ENCODE assay signal across 8 cellular contexts in the genomic region with DNA sequence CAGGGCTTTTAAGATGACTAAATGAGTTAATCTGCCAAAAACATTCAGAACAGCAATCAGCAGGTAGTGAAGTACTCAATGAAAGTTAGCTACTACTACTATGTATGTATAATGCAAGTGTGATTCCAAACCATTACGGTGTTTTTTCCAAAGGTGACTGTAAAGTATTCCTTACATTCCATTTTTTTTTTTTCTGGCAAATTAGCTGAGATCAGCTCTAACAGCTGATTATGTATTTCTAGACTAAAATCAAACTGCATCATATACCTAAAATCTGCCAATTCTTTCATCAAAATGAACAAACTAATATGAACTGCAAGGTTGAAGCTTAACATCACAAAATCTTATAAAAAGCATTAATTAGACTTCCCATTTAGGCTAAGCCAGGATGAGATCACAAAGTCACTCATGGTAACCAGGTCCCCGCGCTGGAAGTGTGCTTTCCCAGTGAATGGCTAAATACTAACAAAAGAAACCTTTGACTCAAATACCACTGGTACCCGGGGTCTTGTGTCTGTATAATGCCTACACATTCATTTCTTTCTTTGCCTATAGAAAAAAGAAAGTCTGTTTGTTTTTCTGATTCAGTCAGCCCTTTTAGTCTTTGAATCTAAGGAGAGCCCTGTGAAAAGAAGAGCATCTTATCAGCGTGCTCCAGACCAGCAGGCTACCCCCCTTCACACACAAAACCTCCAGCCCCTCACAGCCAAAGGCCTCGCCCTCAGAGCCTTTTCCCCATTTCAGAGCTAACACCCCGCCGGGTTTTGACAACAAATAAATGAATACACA.
DNase-seq lines count a peak whose midpoint lies in the region; ATAC-seq and TF ChIP-seq lines count a peak whose summit lies in the region.

No MANE protein-coding gene starts in this region.

- TF ChIP-seq CTCF in Panc1 (IDR thresholded peaks at IDR 0.05) (no peak), endothelial cell (IDR thresholded peaks at IDR 0.05; ENCODE audit: unreplicated experiment) (no peak), neutrophil (IDR thresholded peaks at IDR 0.05) (no peak)

- POLR2A ChIA-PET in Panc1 (lab: Charles Lee) = interaction anchor here (0.6 kb wide), 1 partner anchor 13 kb away, joined by 5 read pairs; no protein-coding TSS in a partner anchor

- DNase-seq in COLO829 (ENCODE audit: low spot score) (peak; percentile 39), Panc1 (ENCODE audit: low read depth, low spot score) (no peak), endothelial cell (ENCODE audit: low spot score) (no peak), inferior parietal cortex (ENCODE audit: extremely low spot score) (no peak), NCI-H1092 treated with DMSO at 0.1 percent for 48 hours (lab: John Stamatoyannopoulos, UW) (no peak), OCI-M2 (lab: John Stamatoyannopoulos, UW; ENCODE audit: unreplicated experiment) (no peak)

- intact Hi-C loops in Panc1 (cut with micrococcal nuclease; ENCODE audit: unreplicated experiment) = loop anchor here (10.0 kb wide), 1 partner anchor 570 kb away; no protein-coding TSS in a partner anchor

- H3K9me3 ChIP-seq in Panc1 (ENCODE audit: control insufficient read depth, insufficient read depth, low read depth, low read length) (no peaks in the 10 kb centered on the region), neutrophil (no peaks in the 10 kb centered on the region)

- no peaks in the 10 kb centered on the region for H3K27me3 ChIP-seq in Panc1 (ENCODE audit: control insufficient read depth, insufficient read depth, low read length)
- H3K27me3 ChIP-seq in neutrophil = no peaks in the 10 kb centered on the region

- H3K4me3 Mint-ChIP-seq in endothelial cell (ENCODE audit: unreplicated experiment) = peak overlapping the region; percentile 98

- H3K4me1 ChIP-seq in Panc1 (ENCODE audit: control insufficient read depth, insufficient read depth, low read length) = peaks cover 43% of the 10 kb centered on the region
- H3K4me1 ChIP-seq in neutrophil (ENCODE audit: control insufficient read depth in 1 of 2, insufficient read depth in 1 of 2, low read depth in 1 of 2, low read length in 1 of 2) = peaks cover 56 to 61% of the 10 kb centered on the region in 2 experiments

- H3K36me3 ChIP-seq in Panc1 (ENCODE audit: control insufficient read depth, insufficient read depth, low read length) (no peaks in the 10 kb centered on the region), neutrophil (no peaks in the 10 kb centered on the region)

- ATAC-seq in Panc1 = no peak
- no peak for ATAC-seq in HG03432 (IDR thresholded peaks at IDR 0.05; ENCODE audit: unreplicated experiment)

- H3K4me1 Mint-ChIP-seq in endothelial cell (ENCODE audit: unreplicated experiment) = peaks cover 70% of the 10 kb centered on the region

- peak overlapping the region; percentile 83 for H3K27ac Mint-ChIP-seq in endothelial cell (ENCODE audit: unreplicated experiment)

- H3K27ac ChIP-seq in Panc1 (ENCODE audit: low read length) = peak overlapping the region; percentile 87; the same call in 1 of the 2 replicates
- H3K27ac ChIP-seq in neutrophil = peak overlapping the region; percentile 97

- H3K4me3 ChIP-seq in Panc1 (ENCODE audit: low read depth in 2 of 2, low read length in 2 of 2) (peak overlapping the region; percentile 64 to 84), neutrophil (ENCODE audit: low read depth in 1 of 2, low read length in 1 of 2) (peak overlapping the region; percentile 72 to 85)

- H3K27me3 Mint-ChIP-seq in endothelial cell (ENCODE audit: unreplicated experiment) = peaks cover 22% of the 10 kb centered on the region

- BruUV-seq in Panc1 (replicated peaks; lab: Mats Ljungman, UMichigan) = no TSS peak

- in situ Hi-C loops in Panc1 (cut with HindIII; ENCODE audit: low pct_unique_long_range_greater_than_20kb, low sequenced_read_pairs) = no loop called here

- CTCF ChIA-PET in Panc1 (lab: Charles Lee) = interaction anchor here (0.7 kb wide), 2 partner anchors 115 to 160 kb away, joined by 3 to 4 read pairs; no protein-coding TSS in a partner anchor

- H3K36me3 Mint-ChIP-seq in endothelial cell (ENCODE audit: low read depth, unreplicated experiment) = peaks cover 16% of the 10 kb centered on the region

- no peaks in the 10 kb centered on the region for H3K9me3 Mint-ChIP-seq in endothelial cell (ENCODE audit: unreplicated experiment)
